ENCODE assay signal across 1 cellular context in genomic region chr6:95577317-95578105, GRCh38.
A peak's percentile ranks its signal among the peaks of the same experiment; 100 is the strongest.
TF ChIP-seq lines count a peak whose summit lies in the region.

Gene MANEA, plus strand, starts transcription at chr6:95577535. Its CDS starts 8,905 bp downstream, at chr6:95586440.

TF ChIP-seq in K562, 482 proteins besides CTCF, POLR2A, EP300 and RAD21 (continued from another document and continues in another):
- no peak for TF ChIP-seq NFYB (IDR thresholded peaks at IDR 0.05; ENCODE audit: extremely low read depth, insufficient read length)
- TF ChIP-seq SMAD1 (IDR thresholded peaks at IDR 0.05; ENCODE audit: low read depth, low read length, partially characterized antibody): peak; percentile 52
- TF ChIP-seq NR2C1 (IDR thresholded peaks at IDR 0.05): peak; percentile 95
- peak; percentile 96 for TF ChIP-seq NR2C1 (tag; IDR thresholded peaks at IDR 0.05)
- peak; percentile 40; the same call in 1 of the 2 replicates for TF ChIP-seq HCFC1 (IDR thresholded peaks at IDR 0.05; ENCODE audit: low read depth, low read length)
- TF ChIP-seq AFF4 (CRISPR knock-in tag; IDR thresholded peaks at IDR 0.05): no peak
- peak; percentile 84 for TF ChIP-seq ZFX (CRISPR knock-in tag; IDR thresholded peaks at IDR 0.05)
- peak in 1 of 2 experiments; percentile 94; a peak in 2 of 4 replicates for TF ChIP-seq ZNF639 (CRISPR knock-in tag; conservative IDR thresholded peaks at IDR 0.05 in 1 of 2, IDR thresholded peaks at IDR 0.05 in 1 of 2)
- no peak for TF ChIP-seq ZNF134 (CRISPR knock-in tag; conservative IDR thresholded peaks at IDR 0.05)
- 0 out of 2 replicates have a peak, but pooled peaks have one; percentile 15 for TF ChIP-seq RREB1 (CRISPR knock-in tag; IDR thresholded peaks at IDR 0.05)
- no peak for TF ChIP-seq ZSCAN29 (IDR thresholded peaks at IDR 0.05)
- no peak for TF ChIP-seq TRIM25 (IDR thresholded peaks at IDR 0.05; ENCODE audit: borderline replicate concordance)
- TF ChIP-seq MXI1 (IDR thresholded peaks at IDR 0.05; ENCODE audit: low read depth, low read length): 0 out of 2 replicates have a peak, but pooled peaks have one; percentile 27
- no peak for TF ChIP-seq BCOR (IDR thresholded peaks at IDR 0.05)
- TF ChIP-seq POLR2H (tag; IDR thresholded peaks at IDR 0.05; ENCODE audit: low read depth): peak; percentile 89; the same call in 1 of the 2 replicates
- no peak for TF ChIP-seq TFAM (CRISPR knock-in tag; conservative IDR thresholded peaks at IDR 0.05)
- 0 out of 2 replicates have a peak, but pooled peaks have one; percentile 31 for TF ChIP-seq RNF2 (IDR thresholded peaks at IDR 0.05)
- TF ChIP-seq ZNF778 (CRISPR knock-in tag; IDR thresholded peaks at IDR 0.05): no peak
- TF ChIP-seq POLR2AphosphoS2 (IDR thresholded peaks at IDR 0.05; ENCODE audit: low read length): no peak
- TF ChIP-seq CHD1 (IDR thresholded peaks at IDR 0.05; ENCODE audit: low read length): no peak
- TF ChIP-seq MEIS2 (IDR thresholded peaks at IDR 0.05; ENCODE audit: partially characterized antibody): peak; percentile 21
- TF ChIP-seq SMARCE1 (IDR thresholded peaks at IDR 0.05): no peak
- TF ChIP-seq TARDBP (IDR thresholded peaks at IDR 0.05): no peak
- TF ChIP-seq ZNF707 (CRISPR knock-in tag; conservative IDR thresholded peaks at IDR 0.05): no peak
- no peak for TF ChIP-seq ILF3 (IDR thresholded peaks at IDR 0.05; ENCODE audit: borderline replicate concordance)
- no peak for TF ChIP-seq U2AF1 (optimal IDR thresholded peaks at IDR 0.05; ENCODE audit: low read depth, low read length)
- TF ChIP-seq MTA3 (IDR thresholded peaks at IDR 0.05; ENCODE audit: borderline replicate concordance): 0 out of 2 replicates have a peak, but pooled peaks have one; percentile 5
- TF ChIP-seq ZNF592 (IDR thresholded peaks at IDR 0.05): peak; percentile 67
- no peak for TF ChIP-seq ZNF212 (CRISPR knock-in tag; IDR thresholded peaks at IDR 0.05)
- TF ChIP-seq SIN3B (IDR thresholded peaks at IDR 0.05; ENCODE audit: low read depth): no peak
- no peak for TF ChIP-seq RFX5 (IDR thresholded peaks at IDR 0.05; ENCODE audit: low read depth, low read length)
- no peak for TF ChIP-seq CHCHD3 (CRISPR knock-in tag; IDR thresholded peaks at IDR 0.05)
- TF ChIP-seq HNRNPL (IDR thresholded peaks at IDR 0.05; ENCODE audit: low read depth, low read length): no peak
- TF ChIP-seq GTF2F1 (IDR thresholded peaks at IDR 0.05; ENCODE audit: low read depth, low read length): no peak
- TF ChIP-seq KLF13 (tag; IDR thresholded peaks at IDR 0.05; ENCODE audit: borderline replicate concordance, low read depth): 0 out of 2 replicates have a peak, but pooled peaks have one; percentile 43
- TF ChIP-seq EGR1 (conservative IDR thresholded peaks at IDR 0.05): no peak
- TF ChIP-seq ZNF511 (CRISPR knock-in tag; IDR thresholded peaks at IDR 0.05): peak; percentile 43; the same call in 1 of the 2 replicates
- TF ChIP-seq ASH1L (IDR thresholded peaks at IDR 0.05; ENCODE audit: borderline replicate concordance, low read depth, partially characterized antibody): no peak
- TF ChIP-seq ZNF431 (CRISPR knock-in tag; IDR thresholded peaks at IDR 0.05): no peak
- TF ChIP-seq TSC22D4 (tag; IDR thresholded peaks at IDR 0.05): no peak
- peak; percentile 72; the same call in 1 of the 2 replicates for TF ChIP-seq ZBTB7A (IDR thresholded peaks at IDR 0.05; ENCODE audit: borderline replicate concordance, control insufficient read depth, low read depth, low read length)
- no peak for TF ChIP-seq PTBP1 (IDR thresholded peaks at IDR 0.05; ENCODE audit: low read depth, low read length)
- no peak for TF ChIP-seq HOXB6 (CRISPR knock-in tag; IDR thresholded peaks at IDR 0.05; ENCODE audit: borderline replicate concordance)
- no peak for TF ChIP-seq CGGBP1 (CRISPR knock-in tag; IDR thresholded peaks at IDR 0.05)
- no peak for TF ChIP-seq ZBTB12 (CRISPR knock-in tag; IDR thresholded peaks at IDR 0.05)
- TF ChIP-seq KDM2B (CRISPR knock-in tag; IDR thresholded peaks at IDR 0.05): no peak
- no peak for TF ChIP-seq ZNF436 (CRISPR knock-in tag; IDR thresholded peaks at IDR 0.05)
- TF ChIP-seq PML (IDR thresholded peaks at IDR 0.05; ENCODE audit: low read length): no peak; the same call in 1 of the 2 replicates
- peak; percentile 68; the same call in 1 of the 2 replicates for TF ChIP-seq PHF8 (IDR thresholded peaks at IDR 0.05; ENCODE audit: borderline replicate concordance, low read length)
- peak; percentile 97 for TF ChIP-seq RBBP5 (IDR thresholded peaks at IDR 0.05; ENCODE audit: borderline replicate concordance, insufficient read depth, low read length, poor library complexity, severe bottlenecking)
